ENCODE assay signal across 9 cellular contexts in genomic region chr12:114579389-114579788, GRCh38.
"Had no signal": no experiment of that assay in that cellular context is flagged by ENCODE, and none has a peak within 500 bp of the region (broad histone marks: within the 10 kb centered on the region; RNA-seq: fewer than 3 reads in every experiment).

No MANE protein-coding gene starts in this region.

- H3K4me3 Mint-ChIP-seq: IgD-negative memory B cell had no signal

- DNase-seq: GM23248, GOT3, H7, KBM-7 had no signal

- H3K4me3 ChIP-seq: GM23248, HAP-1 had no signal

- ATAC-seq: HCT116, HepG2 had no signal

- H3K9ac ChIP-seq: GM23248 had no signal

- H3K27ac ChIP-seq: GM23248, HL-60 had no signal

- H3K9me3 ChIP-seq: HAP-1 had no signal

- H2AFZ ChIP-seq: GM23248 had no signal

- H3K4me1 ChIP-seq: HAP-1 had no signal

- H3K4me1 Mint-ChIP-seq: IgD-negative memory B cell had no signal

- H3K36me3 Mint-ChIP-seq: IgD-negative memory B cell had no signal

- H3K27ac Mint-ChIP-seq: IgD-negative memory B cell had no signal

- H3K36me3 ChIP-seq: HAP-1 had no signal
